Comparison of ENCODE assay signal across 34 cellular contexts in the genomic region with DNA sequence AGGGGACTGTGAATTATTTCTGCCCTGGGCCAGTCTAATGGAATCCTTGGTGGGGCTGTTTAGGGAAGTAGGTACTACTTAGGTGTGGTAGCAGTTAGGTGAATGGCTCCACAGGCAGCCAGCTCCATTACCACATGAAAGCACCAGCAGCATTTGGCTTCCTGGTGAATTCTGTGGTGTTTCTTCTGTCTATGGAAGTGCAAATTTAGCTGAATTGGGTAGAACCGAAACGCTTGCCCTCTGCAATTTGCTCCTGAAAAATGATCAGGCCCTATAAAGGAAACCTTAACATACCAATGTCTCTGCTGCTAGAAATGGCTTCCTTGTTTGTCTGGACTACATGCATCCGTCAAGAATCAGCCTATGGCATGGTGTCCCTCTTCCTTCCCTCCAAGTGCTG. TPM values are rescaled to one million over a fixed set of nuclear protein-coding genes. Genes with fewer than 3 reads are reported as not detected.
"Had no signal": no experiment of that assay in that cellular context is flagged by ENCODE, and none has a peak within 500 bp of the region (broad histone marks: within the 10 kb centered on the region; RNA-seq: fewer than 3 reads in every experiment).

No MANE protein-coding gene starts in this region.

- H3K9me3 Mint-ChIP-seq: activated naive CD4-positive, alpha-beta T cell treated with anti-CD3 and anti-CD28 coated beads for 36 hours; activated naive CD8-positive, alpha-beta T cell treated with anti-CD3 and anti-CD28 coated beads for 36 hours; stimulated activated memory B cell treated with anti-CD40 and anti-IgM and Interleukin-4, amounts not matched to agents 10 μg/mL and 1 μg/mL and 100 μg/mL, for 72 hours; type B pancreatic cell had no signal

- H3K27ac ChIP-seq: adrenal gland, body of pancreas, colonic mucosa, gastroesophageal sphincter, pancreas, prostate gland, sigmoid colon, uterus had no signal

- H3K27me3 ChIP-seq: adrenal gland, body of pancreas, colonic mucosa, dorsolateral prefrontal cortex, gastroesophageal sphincter, pancreas, sigmoid colon, uterus had no signal

- DNase-seq: activated CD4-positive, alpha-beta T cell treated with anti-CD3 and anti-CD28 coated beads for 4 hours; activated CD4-positive, alpha-beta T cell treated with anti-CD3 and anti-CD28 coated beads, Interleukin-2, amount 50 U/mL, for 4 hours; activated CD8-positive, alpha-beta memory T cell treated with anti-CD3 and anti-CD28 coated beads for 24 hours; activated effector memory CD4-positive, alpha-beta T cell treated with anti-CD3 and anti-CD28 coated beads, Interleukin-2, amount 50 U/mL, for 16 hours; activated naive CD4-positive, alpha-beta T cell treated with anti-CD3 and anti-CD28 coated beads for 36 hours; activated naive CD8-positive, alpha-beta T cell treated with anti-CD3 and anti-CD28 coated beads for 36 hours; adrenal gland; aorta; body of pancreas; colonic mucosa; dorsolateral prefrontal cortex; effector memory CD4-positive, alpha-beta T cell; erythroblast; head of caudate nucleus; hippocampal formation; kidney; left colon; mammary epithelial cell; nephron progenitor cell; pancreas; sigmoid colon; small intestine; stimulated activated CD4-positive, alpha-beta T cell treated with anti-CD3 and anti-CD28 coated beads, Interleukin-1b, Interleukin-23, amount 100 ng/mL, for 48 hours; stimulated activated CD4-positive, alpha-beta T cell treated with anti-CD3 and anti-CD28 coated beads, Interleukin-4, amount 100 ng/mL, for 4 hours; stimulated activated CD8-positive, alpha-beta memory T cell treated with anti-CD3 and anti-CD28 coated beads, Interleukin-4, amount 100 ng/mL, for 48 hours; stimulated activated naive CD8-positive, alpha-beta T cell treated with anti-CD3 and anti-CD28 coated beads, Interleukin-15, amount 100 ng/mL, for 72 hours; substantia nigra; uterus had no signal

- H3K27ac Mint-ChIP-seq: activated naive CD4-positive, alpha-beta T cell treated with anti-CD3 and anti-CD28 coated beads for 36 hours; activated naive CD8-positive, alpha-beta T cell treated with anti-CD3 and anti-CD28 coated beads for 36 hours; activated T-helper 1 cell treated with anti-CD3 and anti-CD28 coated beads, Interleukin-12 subunit alpha, Interleukin-12 subunit beta, Interleukin-2, Interleukin-4 antibody, amounts not matched to agents 30 ng/mL and 10 ng/mL and 1 ng/mL, durations not matched to agents 14 hours and 24 hours and 36 hours; nephron progenitor cell; stimulated activated memory B cell treated with anti-CD40 and anti-IgM and Interleukin-4, amounts not matched to agents 10 μg/mL and 1 μg/mL and 100 μg/mL, for 72 hours; type B pancreatic cell had no signal

- H3K36me3 Mint-ChIP-seq: activated naive CD8-positive, alpha-beta T cell treated with anti-CD3 and anti-CD28 coated beads for 36 hours; stimulated activated memory B cell treated with anti-CD40 and anti-IgM and Interleukin-4, amounts not matched to agents 10 μg/mL and 1 μg/mL and 100 μg/mL, for 72 hours had no signal

- H3K4me1 ChIP-seq: adrenal gland, colonic mucosa, gastroesophageal sphincter, pancreas, prostate gland, sigmoid colon, uterus had no signal

- H3K36me3 ChIP-seq: adrenal gland, colonic mucosa, prostate gland, sigmoid colon, uterus had no signal

- H3K9me3 ChIP-seq: adrenal gland, body of pancreas, colonic mucosa, pancreas, prostate gland, sigmoid colon, uterus had no signal

- H3K4me1 Mint-ChIP-seq: activated naive CD8-positive, alpha-beta T cell treated with anti-CD3 and anti-CD28 coated beads for 36 hours; stimulated activated memory B cell treated with anti-CD40 and anti-IgM and Interleukin-4, amounts not matched to agents 10 μg/mL and 1 μg/mL and 100 μg/mL, for 72 hours; stimulated activated naive CD8-positive, alpha-beta T cell treated with anti-CD3 and anti-CD28 coated beads, Interleukin-15, amount 100 ng/mL, for 72 hours had no signal

- H3K4me3 ChIP-seq: adrenal gland, body of pancreas, colonic mucosa, dorsolateral prefrontal cortex, gastroesophageal sphincter, pancreas, prostate gland, sigmoid colon, uterus had no signal

- H3K27me3 Mint-ChIP-seq: activated naive CD8-positive, alpha-beta T cell treated with anti-CD3 and anti-CD28 coated beads for 36 hours; stimulated activated memory B cell treated with anti-CD40 and anti-IgM and Interleukin-4, amounts not matched to agents 10 μg/mL and 1 μg/mL and 100 μg/mL, for 72 hours had no signal

- FAIRE-seq: kidney, pancreas, small intestine had no signal

- H3K4me3 Mint-ChIP-seq: activated naive CD4-positive, alpha-beta T cell treated with anti-CD3 and anti-CD28 coated beads for 36 hours; activated naive CD8-positive, alpha-beta T cell treated with anti-CD3 and anti-CD28 coated beads for 36 hours; activated T-helper 1 cell treated with anti-CD3 and anti-CD28 coated beads, Interleukin-12 subunit alpha, Interleukin-12 subunit beta, Interleukin-2, Interleukin-4 antibody, amounts not matched to agents 30 ng/mL and 10 ng/mL and 1 ng/mL, durations not matched to agents 14 hours and 24 hours and 36 hours; nephron progenitor cell; stimulated activated memory B cell treated with anti-CD40 and anti-IgM and Interleukin-4, amounts not matched to agents 10 μg/mL and 1 μg/mL and 100 μg/mL, for 72 hours; stimulated activated naive CD8-positive, alpha-beta T cell treated with anti-CD3 and anti-CD28 coated beads, Interleukin-15, amount 100 ng/mL, for 72 hours; type B pancreatic cell had no signal

RNA-seq across cellular contexts. Expression of gene FLRT2, which starts 16.4 kb away (rescaled TPM):
- total RNA-seq: activated naive CD4-positive, alpha-beta T cell treated with anti-CD3 and anti-CD28 coated beads for 36 hours; activated naive CD8-positive, alpha-beta T cell treated with anti-CD3 and anti-CD28 coated beads for 36 hours; activated T-helper 1 cell treated with anti-CD3 and anti-CD28 coated beads, Interleukin-12 subunit alpha, Interleukin-12 subunit beta, Interleukin-2, Interleukin-4 antibody, amounts not matched to agents 30 ng/mL and 10 ng/mL and 1 ng/mL, durations not matched to agents 14 hours and 24 hours and 36 hours; T-helper 1 cell treated with Interleukin-12 subunit alpha and Interleukin-12 subunit beta and Interleukin-4 antibody, amounts not matched to agents 30 ng/mL and 1 ng/mL, for 36 hours had no signal
